1 cellular context compared by ENCODE assay signal in genomic region chr11:111840143-111840542, GRCh38.
TF ChIP-seq lines count a peak whose summit lies in the region.

No MANE protein-coding gene starts in this region.

TF ChIP-seq in GM12878, 131 proteins besides CTCF, POLR2A, EP300 and RAD21:
- TF ChIP-seq RCOR1 (conservative IDR thresholded peaks at IDR 0.05; ENCODE audit: low read depth, low read length) (no peak), IKZF2 (IDR thresholded peaks at IDR 0.05) (no peak), MTA2 (IDR thresholded peaks at IDR 0.05; ENCODE audit: low read depth) (peak; percentile 7; the same call in 1 of the 2 replicates)
